In the genomic region with DNA sequence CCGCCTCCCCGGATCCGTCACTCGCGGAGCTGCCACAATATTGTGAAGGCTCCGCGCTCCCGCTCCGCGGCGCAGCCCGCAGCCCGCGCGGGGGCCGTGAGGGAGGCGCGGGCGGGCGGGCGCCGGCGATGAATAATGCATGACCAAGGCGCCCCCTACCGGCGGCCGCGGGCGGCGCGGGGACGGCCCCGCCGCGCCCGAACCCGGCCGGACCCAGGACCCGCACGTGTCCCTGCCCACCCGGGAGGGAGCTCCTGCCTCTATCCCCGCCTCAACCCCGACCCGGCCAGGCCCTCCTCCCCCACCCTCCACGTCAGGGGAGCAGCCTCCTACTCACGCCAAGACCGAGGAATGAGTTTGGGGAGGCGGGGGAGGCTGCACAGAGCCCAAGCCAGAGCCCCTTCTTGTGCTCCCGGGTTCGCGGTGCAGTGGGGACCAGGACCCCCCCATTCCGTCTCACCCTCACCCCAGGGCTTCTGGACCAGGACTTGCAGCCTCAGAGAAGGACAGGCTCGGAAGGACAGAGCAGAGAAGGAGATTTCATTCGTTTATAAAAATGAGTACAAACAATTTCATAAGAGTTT, we compare ENCODE assay signal across 8 cellular contexts.
DNase-seq lines count a peak whose midpoint lies in the region; ATAC-seq and TF ChIP-seq lines count a peak whose summit lies in the region.

No MANE protein-coding gene starts in this region.

- no peaks in the 10 kb centered on the region for H3K36me3 Mint-ChIP-seq in endodermal cell (ENCODE audit: low read depth)

- intact Hi-C loops in A673 (cut with micrococcal nuclease; ENCODE audit: unreplicated experiment) = loop anchor here (2.0 kb wide), 1 partner anchor 352 kb away; no protein-coding TSS in a partner anchor

- 4 to 71% methylated on average over 2 to 54 of the region's 54 CpGs for WGBS in endodermal cell (ENCODE audit: insufficient coverage in 1 of 2, insufficient read length in 1 of 2), 2 experiments

- DNase-seq in A673 (ENCODE audit: low spot score) = peak; percentile 69
- peak; percentile 21 for DNase-seq in NCI-H460 (ENCODE audit: extremely low read depth, low read depth)
- DNase-seq in activated CD8-positive, alpha-beta memory T cell treated with anti-CD3 and anti-CD28 coated beads for 1 hour (ENCODE audit: extremely low read depth in 1 of 2, low read depth in 1 of 2) = peak; percentile 8 to 61
- peak; percentile 89 for DNase-seq in endodermal cell
- peak; percentile 29 for DNase-seq in stimulated activated CD8-positive, alpha-beta memory T cell treated with anti-CD3 and anti-CD28 coated beads, Interleukin-7, amount 100 ng/mL, for 24 hours (ENCODE audit: low read depth)

- H3K4me1 ChIP-seq in A673 (ENCODE audit: insufficient read depth, low read length, poor library complexity, severe bottlenecking) (peaks cover 10% of the 10 kb centered on the region), endodermal cell (ENCODE audit: control insufficient read depth, insufficient read depth, low read length) (no peaks in the 10 kb centered on the region), mucosa of stomach (ENCODE audit: control insufficient read depth, insufficient read depth, low read length) (peaks cover 15% of the 10 kb centered on the region)

- ATAC-seq in HG02870 (IDR thresholded peaks at IDR 0.05; ENCODE audit: unreplicated experiment) = no peak

- H3K27me3 Mint-ChIP-seq in endodermal cell (ENCODE audit: insufficient read depth) = peaks cover 70% of the 10 kb centered on the region

- H3K9ac ChIP-seq in endodermal cell (ENCODE audit: extremely low read depth, low read length, poor library complexity, severe bottlenecking) (no peak overlapping the region), mucosa of stomach (ENCODE audit: low read length) (peak overlapping the region; percentile 43)

- peak overlapping the region; percentile 19 for H3K27ac ChIP-seq in A673 (ENCODE audit: low read depth, low read length, poor library complexity, severe bottlenecking)
- H3K27ac ChIP-seq in endodermal cell (ENCODE audit: low read depth, low read length) = no peak overlapping the region

- H3K4me1 Mint-ChIP-seq in endodermal cell = peaks cover 14% of the 10 kb centered on the region

- POLR2A ChIA-PET in A673 (lab: Charles Lee; ENCODE audit: low non-redundant PET) = interaction anchor here (0.6 kb wide), 1 partner anchor 489 kb away, joined by 3 read pairs; no protein-coding TSS in a partner anchor

- peak overlapping the region; percentile 61 for H3K4me3 Mint-ChIP-seq in endodermal cell

- no peak overlapping the region for H3K27ac Mint-ChIP-seq in endodermal cell

- peak overlapping the region; percentile 46 for H3K4me3 ChIP-seq in A673 (ENCODE audit: low read depth, low read length, poor library complexity, severe bottlenecking)
- no peak overlapping the region for H3K4me3 ChIP-seq in endodermal cell (ENCODE audit: low read length)
- H3K4me3 ChIP-seq in mucosa of stomach (ENCODE audit: low read length) = no peak overlapping the region

- BruUV-seq in A673 (replicated peaks; lab: Mats Ljungman, UMichigan) = no TSS peak

- CTCF ChIA-PET in A673 (lab: Charles Lee) = interaction anchor here (0.5 to 1.0 kb wide), 7 partner anchors 21 to 519 kb away, joined by 3 to 4 read pairs (median 3); no protein-coding TSS in a partner anchor

- H3K36me3 ChIP-seq in A673 (ENCODE audit: insufficient read depth, low read length, poor library complexity, severe bottlenecking) (no peaks in the 10 kb centered on the region), endodermal cell (ENCODE audit: control insufficient read depth, insufficient read depth, low read length) (no peaks in the 10 kb centered on the region), mucosa of stomach (ENCODE audit: control insufficient read depth, insufficient read depth, low read length) (no peaks in the 10 kb centered on the region)

- H3K9me3 ChIP-seq in A673 (ENCODE audit: low read depth, low read length, poor library complexity, severe bottlenecking) (no peaks in the 10 kb centered on the region), endodermal cell (ENCODE audit: control insufficient read depth, low read length) (no peaks in the 10 kb centered on the region), mucosa of stomach (ENCODE audit: control insufficient read depth, low read length) (no peaks in the 10 kb centered on the region)

- H3K9me3 Mint-ChIP-seq in endodermal cell = no peaks in the 10 kb centered on the region

- TF ChIP-seq CTCF in A673 (conservative IDR thresholded peaks at IDR 0.05; ENCODE audit: low read depth, low read length) (peak; percentile 61; the same call in 1 of the 2 replicates), GM12874 (IDR thresholded peaks at IDR 0.05; ENCODE audit: insufficient read depth, low read depth, low read length) (peak; percentile 75), endodermal cell (conservative IDR thresholded peaks at IDR 0.05) (peak; percentile 88)

- H3K27me3 ChIP-seq in A673 (replicated peaks; ENCODE audit: insufficient read depth, low read depth, low read length, poor library complexity) (no peaks in the 10 kb centered on the region), endodermal cell (ENCODE audit: control insufficient read depth, insufficient read depth, low read length, poor library complexity, severe bottlenecking) (peaks cover 59% of the 10 kb centered on the region), mucosa of stomach (ENCODE audit: control insufficient read depth, insufficient read depth, low read length) (peaks cover 28% of the 10 kb centered on the region)

Comparison
In these comparisons a context has a peak if more than half of its experiments do, and no peak if none do; other contexts are left out.
1. DNase-seq: peak in every context shown above with its lines; median percentile 89 in endodermal cell; 69 in A673; 34 in activated CD8-positive, alpha-beta memory T cell treated with anti-CD3 and anti-CD28 coated beads for 1 hour; 29 in stimulated activated CD8-positive, alpha-beta memory T cell treated with anti-CD3 and anti-CD28 coated beads, Interleukin-7, amount 100 ng/mL, for 24 hours; 21 in NCI-H460.